In the genomic region with DNA sequence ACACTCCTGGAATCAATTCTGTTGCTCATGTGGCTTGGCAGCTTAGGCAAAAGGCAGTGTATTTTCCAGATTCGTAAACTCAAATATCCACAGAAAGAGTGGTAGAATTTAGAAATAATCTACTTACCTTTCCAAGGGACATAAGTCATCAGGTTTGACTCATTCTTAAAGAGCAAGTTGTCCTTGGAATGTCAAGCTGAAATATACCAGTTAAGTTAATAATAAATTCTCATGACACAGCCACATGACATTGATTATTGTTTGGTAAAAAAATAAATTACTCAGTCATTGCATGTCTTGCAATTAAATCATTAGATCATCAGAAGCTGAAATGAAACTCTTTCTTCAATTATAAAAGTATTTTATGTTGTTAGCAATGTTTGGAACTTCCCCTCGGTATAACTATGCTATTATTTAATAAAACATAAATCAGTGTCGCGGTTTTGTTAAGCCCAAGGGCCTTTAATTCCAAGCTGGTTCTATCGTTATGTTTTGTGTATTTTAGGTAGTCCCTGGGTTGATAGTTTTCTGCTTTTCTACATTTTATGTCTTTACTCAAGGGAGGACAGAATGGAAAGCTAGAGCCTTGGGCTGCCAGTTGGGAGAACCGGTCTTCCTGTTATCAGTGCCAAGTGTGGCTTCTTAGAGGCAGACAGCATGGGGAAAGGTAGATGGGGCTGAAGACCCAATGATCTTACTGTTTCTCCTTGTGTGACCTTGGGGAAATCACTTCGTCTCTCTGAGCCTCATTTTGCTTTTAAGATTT, we compare ENCODE assay signal across 19 cellular contexts.
"Had no signal": no experiment of that assay in that cellular context is flagged by ENCODE, and none has a peak within 500 bp of the region (broad histone marks: within the 10 kb centered on the region; RNA-seq: fewer than 3 reads in every experiment).

No MANE protein-coding gene starts in this region.

- H3K9me3 ChIP-seq: MG63 had no signal

- DNase-seq: activated CD4-positive, alpha-beta memory T cell treated with anti-CD3 and anti-CD28 coated beads for 36 hours; activated CD4-positive, alpha-beta T cell treated with anti-CD3 and anti-CD28 coated beads, Interleukin-2, amount 10 ng/mL, durations not matched to agents 7 days and 5 days; activated CD4-positive, CD25-positive, alpha-beta regulatory T cell; activated CD8-positive, alpha-beta memory T cell treated with anti-CD3 and anti-CD28 coated beads for 24 hours; activated effector memory CD4-positive, alpha-beta T cell treated with anti-CD3 and anti-CD28 coated beads, Interleukin-2, amount 50 U/mL, for 16 hours; activated naive CD4-positive, alpha-beta T cell treated with Interleukin-2 at 50 U/mL for 16 hours; activated T-cell treated with anti-CD3 and anti-CD28 coated beads, Interleukin-2, amount 50 U/mL, for 4 hours; caudate nucleus; MG63; MV-4-11; NCI-H1092 treated with DMSO at 0.1 percent for 48 hours; NCI-H1417 treated with DMSO at 0.1 percent for 48 hours; NCI-H1694 treated with DMSO at 0.1 percent for 48 hours; NCI-H2029 treated with DMSO at 0.1 percent for 48 hours; NCI-H524; SIG-M5; T-helper 1 cell had no signal

- ATAC-seq: activated naive CD4-positive, alpha-beta T cell treated with anti-CD3 and anti-CD28 coated beads, Interleukin-2, amount 50 U/mL, for 72 hours; activated T-cell treated with anti-CD3 and anti-CD28 coated beads, Interleukin-2, amount 50 U/mL, for 4 hours had no signal

- H3K27me3 ChIP-seq: MG63 had no signal

- H3K36me3 ChIP-seq: MG63 had no signal

- H3K4me3 ChIP-seq: MG63 had no signal

- H3K27ac ChIP-seq: VCaP had no signal
